In genomic region chr20:1568166-1568490, GRCh38 we compare ENCODE assay signal across 30 cellular contexts. TPM values are rescaled to one million over a fixed set of nuclear protein-coding genes. Genes with fewer than 3 reads are reported as not detected.
A peak's percentile ranks its signal among the peaks of the same experiment; 100 is the strongest.
DNase-seq lines count a peak whose midpoint lies in the region; ATAC-seq and TF ChIP-seq lines count a peak whose summit lies in the region.
"Had no signal": no experiment of that assay in that cellular context is flagged by ENCODE, and none has a peak within 500 bp of the region (broad histone marks: within the 10 kb centered on the region; RNA-seq: fewer than 3 reads in every experiment).

No MANE protein-coding gene starts in this region.

- POLR2A ChIA-PET in MCF 10A (lab: Yijun Ruan, JAX), result interaction anchor here (1.1 to 1.5 kb wide), 3 partner anchors 12 to 151 kb away, joined by 3 to 4 read pairs (median 3); no protein-coding TSS in a partner anchor

- CTCF ChIA-PET in MCF 10A (lab: Yijun Ruan, JAX), result no interaction called here

- H3K9me3 ChIP-seq in breast epithelium, result no peaks in the 10 kb centered on the region
- no peaks in the 10 kb centered on the region for H3K9me3 ChIP-seq in RWPE2 (ENCODE audit: severe bottlenecking)
- H3K9me3 ChIP-seq in left lung, result no peaks in the 10 kb centered on the region
- H3K9me3 ChIP-seq: HAP-1, left ventricle myocardium inferior, psoas muscle, testis had no signal

- intact Hi-C loops in MCF 10A (cut with micrococcal nuclease), result no loop called here
- intact Hi-C loops in breast epithelium (cut with DNase I; ENCODE audit: low total_unique reads), result no loop called here
- intact Hi-C loops in left lung (cut with DNase I), result no loop called here

- H3K4me3 Mint-ChIP-seq in MCF 10A (ENCODE audit: unreplicated experiment), result no peak overlapping the region
- H3K4me3 Mint-ChIP-seq: activated CD8-positive, alpha-beta memory T cell treated with anti-CD3 and anti-CD28 coated beads, Interleukin-2, amount 10 ng/mL, durations not matched to agents 7 days and 5 days; activated T-cell treated with anti-CD3 and anti-CD28 coated beads, Interleukin-2, amount 50 U/mL, for 72 hours; CD8-positive, alpha-beta memory T cell; mesothelial cell of epicardium; naive B cell; WTC11 had no signal

- H3K36me3 ChIP-seq in breast epithelium, result no peaks in the 10 kb centered on the region
- no peaks in the 10 kb centered on the region for H3K36me3 ChIP-seq in RWPE2 (ENCODE audit: low read depth)
- peaks cover 0 to 28% of the 10 kb centered on the region in 2 donors for H3K36me3 ChIP-seq in left lung
- H3K36me3 ChIP-seq: HAP-1, left ventricle myocardium inferior had no signal

- no peaks in the 10 kb centered on the region for H3K27me3 ChIP-seq in breast epithelium
- H3K27me3 ChIP-seq in RWPE2 (ENCODE audit: insufficient read depth, poor library complexity, severe bottlenecking), result no peaks in the 10 kb centered on the region
- no peaks in the 10 kb centered on the region for H3K27me3 ChIP-seq in left lung
- H3K27me3 ChIP-seq: testis had no signal

- peaks cover 33% of the 10 kb centered on the region for H3K4me1 Mint-ChIP-seq in MCF 10A (ENCODE audit: insufficient read depth, unreplicated experiment)
- H3K4me1 Mint-ChIP-seq: activated CD8-positive, alpha-beta memory T cell treated with anti-CD3 and anti-CD28 coated beads, Interleukin-2, amount 10 ng/mL, durations not matched to agents 7 days and 5 days; CD8-positive, alpha-beta memory T cell; mesothelial cell of epicardium; naive B cell had no signal

- DNase-seq in MCF 10A (ENCODE audit: unreplicated experiment), result no peak
- DNase-seq in breast epithelium (ENCODE audit: low spot score in 2 of 2), result no peak
- no peak for DNase-seq in RWPE2 (ENCODE audit: low spot score)
- DNase-seq in iPS-NIHi7 (ENCODE audit: extremely low spot score), result peak; percentile 2
- DNase-seq in NCI-H1930 (lab: John Stamatoyannopoulos, UW), result no peak
- DNase-seq in left lung, result no peak
- DNase-seq: activated CD8-positive, alpha-beta memory T cell treated with anti-CD3 and anti-CD28 coated beads, Interleukin-2, amount 10 ng/mL, durations not matched to agents 7 days and 5 days; activated naive CD4-positive, alpha-beta T cell; activated T-cell treated with anti-CD3 and anti-CD28 coated beads, Interleukin-2, amount 50 U/mL, for 72 hours; AML-193; CD8-positive, alpha-beta memory T cell; cerebellar nuclear complex; heart right ventricle; left ventricle myocardium inferior; naive B cell; NCI-H187; NCI-H524 treated with DMSO at 0.1 percent for 48 hours; psoas muscle; SHP77 treated with DMSO at 0.1 percent for 48 hours; stimulated activated naive CD4-positive, alpha-beta T cell treated with Interleukin-2 at 50 U/mL for 16 hours; testis had no signal

- no peaks in the 10 kb centered on the region for H3K27me3 Mint-ChIP-seq in MCF 10A (ENCODE audit: insufficient read depth, unreplicated experiment)
- H3K27me3 Mint-ChIP-seq: activated CD8-positive, alpha-beta memory T cell treated with anti-CD3 and anti-CD28 coated beads, Interleukin-2, amount 10 ng/mL, durations not matched to agents 7 days and 5 days; CD8-positive, alpha-beta memory T cell had no signal

- no peak for TF ChIP-seq CTCF in MCF 10A (IDR thresholded peaks at IDR 0.05; ENCODE audit: unreplicated experiment)
- no peak for TF ChIP-seq CTCF in breast epithelium (IDR thresholded peaks at IDR 0.05)
- no peak for TF ChIP-seq CTCF in RWPE2 (IDR thresholded peaks at IDR 0.05; ENCODE audit: poor library complexity, severe bottlenecking)
- TF ChIP-seq CTCF in left lung (IDR thresholded peaks at IDR 0.05), result no peak

- ATAC-seq in RWPE2 (ENCODE audit: low read depth) (no peak), GM18870 (IDR thresholded peaks at IDR 0.05; ENCODE audit: unreplicated experiment) (no peak), HG03469 (IDR thresholded peaks at IDR 0.05; ENCODE audit: unreplicated experiment) (no peak), left lung (no peak)
- ATAC-seq: activated CD8-positive, alpha-beta memory T cell treated with anti-CD3 and anti-CD28 coated beads, Interleukin-2, amount 10 ng/mL, durations not matched to agents 7 days and 5 days; activated T-cell treated with anti-CD3 and anti-CD28 coated beads, Interleukin-2, amount 50 U/mL, for 72 hours; heart right ventricle; psoas muscle; WTC11 had no signal

- no peak for TF ChIP-seq POLR2A in breast epithelium (IDR thresholded peaks at IDR 0.05)

- H3K4me1 ChIP-seq in breast epithelium, result no peaks in the 10 kb centered on the region
- peaks cover 36% of the 10 kb centered on the region for H3K4me1 ChIP-seq in RWPE2 (ENCODE audit: insufficient read depth, poor library complexity, severe bottlenecking)
- peaks cover 0 to 20% of the 10 kb centered on the region in 2 donors for H3K4me1 ChIP-seq in left lung
- H3K4me1 ChIP-seq: HAP-1, left ventricle myocardium inferior, psoas muscle, testis had no signal

- H3K27ac ChIP-seq in breast epithelium (no peak overlapping the region), RWPE2 (ENCODE audit: poor library complexity, severe bottlenecking) (peak overlapping the region; percentile 72), left lung (peak overlapping the region in 1 of 2 donors; percentile 28)
- H3K27ac ChIP-seq: left ventricle myocardium inferior, psoas muscle, testis had no signal

- H3K27ac Mint-ChIP-seq in MCF 10A (ENCODE audit: low read depth, unreplicated experiment), result peak overlapping the region; percentile 68
- H3K27ac Mint-ChIP-seq: activated CD8-positive, alpha-beta memory T cell treated with anti-CD3 and anti-CD28 coated beads, Interleukin-2, amount 10 ng/mL, durations not matched to agents 7 days and 5 days; activated T-cell treated with anti-CD3 and anti-CD28 coated beads, Interleukin-2, amount 50 U/mL, for 72 hours; CD8-positive, alpha-beta memory T cell; mesothelial cell of epicardium; WTC11 had no signal

- H3K36me3 Mint-ChIP-seq in MCF 10A (ENCODE audit: insufficient read depth, unreplicated experiment), result no peaks in the 10 kb centered on the region
- H3K36me3 Mint-ChIP-seq: mesothelial cell of epicardium, naive B cell, WTC11 had no signal

- no TSS peak for BruUV-seq in MCF 10A (replicated peaks; lab: Mats Ljungman, UMichigan)

- H3K9me3 Mint-ChIP-seq in MCF 10A (ENCODE audit: unreplicated experiment), result peaks cover 7% of the 10 kb centered on the region
- H3K9me3 Mint-ChIP-seq: CD8-positive, alpha-beta memory T cell; mesothelial cell of epicardium had no signal

- H3K4me3 ChIP-seq in breast epithelium, result no peak overlapping the region
- H3K4me3 ChIP-seq in RWPE2 (ENCODE audit: severe bottlenecking), result no peak overlapping the region
- H3K4me3 ChIP-seq in left lung, result no peak overlapping the region
- H3K4me3 ChIP-seq: HAP-1, heart right ventricle, left ventricle myocardium inferior, psoas muscle, testis had no signal

RNA-seq across cellular contexts. Expression of gene SIRPD, which starts 10.6 kb away (rescaled TPM):
- total RNA-seq in MCF 10A (2022) (not detected in 2 replicates), breast epithelium (not detected), left lung (1 to 10 TPM in 1 of 2 donors, under 1 TPM in 1; 0.79 to 1.6 TPM)
- total RNA-seq: A172; activated T-cell treated with anti-CD3 and anti-CD28 coated beads, Interleukin-2, amount 50 U/mL, for 72 hours; CD8-positive, alpha-beta memory T cell; epithelial cell of proximal tubule; left ventricle myocardium inferior; LHCN-M2; mesothelial cell of epicardium; psoas muscle; skeletal muscle tissue; WTC11 had no signal

RNA-seq across cellular contexts. Expression of gene SIRPB1, which starts 51.7 kb away (rescaled TPM):
- total RNA-seq in MCF 10A (2022), result 1.4 and 2.4 TPM in 2 replicates
- 1 to 10 TPM; 2.6 to 8.5 (median 5.8) TPM for total RNA-seq in breast epithelium
- 10 to 100 TPM in 1 of 2 donors, 1 to 10 TPM in 1; 8.0 to 57.9 TPM for total RNA-seq in left lung
- total RNA-seq: WTC11 had no signal
